28 cellular contexts compared by ENCODE assay signal in genomic region chr11:91272089-91272488, GRCh38.
"Had no signal": no experiment of that assay in that cellular context is flagged by ENCODE, and none has a peak within 500 bp of the region (broad histone marks: within the 10 kb centered on the region; RNA-seq: fewer than 3 reads in every experiment).

No MANE protein-coding gene starts in this region.

- H3K36me3 ChIP-seq: adrenal gland, esophagus squamous epithelium, gastroesophageal sphincter, WERI-Rb-1 had no signal

- DNase-seq: activated B cell treated with CpG ODN at 0.5 μM for 24 hours; activated CD4-positive, alpha-beta T cell treated with anti-CD3 and anti-CD28 coated beads for 48 hours; activated CD4-positive, alpha-beta T cell treated with anti-CD3 and anti-CD28 coated beads, Interleukin-2, amount 50 U/mL, for 1 hour; activated CD4-positive, alpha-beta T cell treated with anti-CD3 and anti-CD28 coated beads, Interleukin-2, amount 50 U/mL, for 48 hours; activated CD8-positive, alpha-beta memory T cell treated with anti-CD3 and anti-CD28 coated beads for 24 hours; activated CD8-positive, alpha-beta T cell treated with anti-CD3 and anti-CD28 coated beads for 36 hours; activated effector memory CD4-positive, alpha-beta T cell treated with Interleukin-2 at 50 U/mL for 16 hours; activated gamma-delta T cell treated with Interleukin-2 at 50 U/mL for 16 hours; activated naive CD4-positive, alpha-beta T cell treated with anti-CD3 and anti-CD28 coated beads for 36 hours; activated naive CD8-positive, alpha-beta T cell treated with anti-CD3 and anti-CD28 coated beads for 36 hours; activated naive CD8-positive, alpha-beta T cell treated with anti-CD3 and anti-CD28 coated beads, Interleukin-2, amount 50 U/mL, for 24 hours; activated T-cell treated with anti-CD3 and anti-CD28 coated beads, Interleukin-2, amount 50 U/mL, for 4 hours; adrenal gland; amygdala; aorta; body of pancreas; caudate nucleus; effector CD8-positive, alpha-beta T cell; esophagus squamous epithelium; foreskin melanocyte; head of caudate nucleus; hippocampal formation; T1000; WERI-Rb-1 had no signal

- H3K27ac ChIP-seq: adrenal gland, body of pancreas, epithelial cell of prostate, esophagus squamous epithelium, gastroesophageal sphincter, WERI-Rb-1 had no signal

- H3K9me3 ChIP-seq: adrenal gland, body of pancreas, esophagus squamous epithelium, gastroesophageal sphincter had no signal

- H3K4me1 ChIP-seq: adrenal gland, body of pancreas, esophagus squamous epithelium, gastroesophageal sphincter had no signal

- H3K4me3 ChIP-seq: adrenal gland, body of pancreas, esophagus squamous epithelium, gastroesophageal sphincter had no signal

- H3K27me3 ChIP-seq: adrenal gland, body of pancreas, esophagus squamous epithelium, gastroesophageal sphincter had no signal

- ATAC-seq: activated CD4-positive, CD25-positive, alpha-beta regulatory T cell treated with anti-CD3 and anti-CD28 coated beads, Interleukin-2, amount 50 U/mL, for 24 hours; activated CD8-positive, alpha-beta T cell treated with anti-CD3 and anti-CD28 coated beads for 36 hours; activated naive CD8-positive, alpha-beta T cell treated with anti-CD3 and anti-CD28 coated beads, Interleukin-2, amount 50 U/mL, for 24 hours; activated T-cell treated with anti-CD3 and anti-CD28 coated beads, Interleukin-2, amount 50 U/mL, for 4 hours; activated T-helper 17 cell treated with anti-CD3 and anti-CD28 coated beads, Interleukin-2, amount 50 U/mL, for 72 hours; body of pancreas; gastroesophageal sphincter had no signal
